1 cellular context compared by ENCODE assay signal in genomic region chr3:45311953-45312795, GRCh38.
TF ChIP-seq lines count a peak whose summit lies in the region.

No MANE protein-coding gene starts in this region.

TF ChIP-seq in H1, 55 proteins besides CTCF, POLR2A, EP300 and RAD21 (continued from another document):
- TF ChIP-seq CHD7 (IDR thresholded peaks at IDR 0.05; ENCODE audit: insufficient replicate concordance, low read length), result peak; percentile 86
TF ChIP-seq in H1: peak in this region for 4.
